27 cellular contexts compared by ENCODE assay signal in the genomic region with DNA sequence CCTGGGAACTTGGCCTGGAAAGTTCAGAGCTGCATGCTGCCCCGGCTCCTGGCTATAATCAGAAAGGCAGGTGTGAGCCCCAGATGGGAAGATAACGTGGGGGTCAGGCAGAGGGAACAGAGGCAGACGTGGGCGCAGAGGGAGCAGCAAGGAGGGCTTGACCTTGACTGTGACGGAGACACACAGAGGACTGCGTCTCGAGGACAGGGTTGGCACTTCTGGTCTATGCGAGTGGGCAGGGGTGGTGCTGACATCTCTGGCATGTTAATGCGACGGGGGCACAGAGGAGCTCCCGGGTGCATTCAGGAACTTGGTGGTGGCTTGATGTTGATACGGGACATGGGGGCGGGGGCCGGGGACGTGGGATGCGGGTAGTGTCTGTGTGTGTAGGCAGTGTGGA.
DNase-seq lines count a peak whose midpoint lies in the region; ATAC-seq and TF ChIP-seq lines count a peak whose summit lies in the region.
"Had no signal": no experiment of that assay in that cellular context is flagged by ENCODE, and none has a peak within 500 bp of the region (broad histone marks: within the 10 kb centered on the region; RNA-seq: fewer than 3 reads in every experiment).

No MANE protein-coding gene starts in this region.

- peaks cover 5% of the 10 kb centered on the region for H3K36me3 Mint-ChIP-seq in endodermal cell (ENCODE audit: low read depth)

- H3K4me1 Mint-ChIP-seq in endodermal cell: peaks cover 7% of the 10 kb centered on the region
- H3K4me1 Mint-ChIP-seq: GM23338 had no signal

- H3K9me3 ChIP-seq in esophagus muscularis mucosa: no peaks in the 10 kb centered on the region
- no peaks in the 10 kb centered on the region for H3K9me3 ChIP-seq in lung (ENCODE audit: control insufficient read depth in 2 of 2, insufficient read depth in 1 of 2, low read length in 1 of 2)
- H3K9me3 ChIP-seq in endodermal cell (ENCODE audit: control insufficient read depth, low read length): no peaks in the 10 kb centered on the region
- H3K9me3 ChIP-seq: A549; BLaER1 treated with 17β-estradiol and CSF1 and Interleukin-3, amounts not matched to agents 10 nM and 100 nM; HAP-1; SJCRH30 had no signal

- no peak for ATAC-seq in Right ventricle myocardium inferior
- no peak for ATAC-seq in left cardiac atrium
- ATAC-seq in lung (ENCODE audit: insufficient read depth, low FRiP score): no peak
- ATAC-seq: K562, PC-3 had no signal

- H3K27me3 Mint-ChIP-seq in endodermal cell (ENCODE audit: insufficient read depth): peaks cover 5% of the 10 kb centered on the region
- H3K27me3 Mint-ChIP-seq: CD4-positive, alpha-beta T cell had no signal

- TF ChIP-seq POLR2A in esophagus muscularis mucosa (IDR thresholded peaks at IDR 0.05; ENCODE audit: low read depth): no peak

- H3K4me3 Mint-ChIP-seq in endodermal cell: no peak overlapping the region
- H3K4me3 Mint-ChIP-seq: CD4-positive, alpha-beta T cell; GM23338; HFFc6 had no signal

- H3K9me3 Mint-ChIP-seq in endodermal cell: no peaks in the 10 kb centered on the region
- H3K9me3 Mint-ChIP-seq: CD4-positive, alpha-beta T cell; GM23338; HFFc6 had no signal

- WGBS in esophagus muscularis mucosa: 90% methylated on average over 16 of the region's 16 CpGs
- WGBS in lung, 2 donors: 91 to 92% methylated on average over 16 of the region's 16 CpGs
- 94 to 100% methylated on average over 2 to 15 of the region's 16 CpGs for WGBS in endodermal cell (ENCODE audit: insufficient coverage in 1 of 2, insufficient read length in 1 of 2), 2 experiments

- peaks cover 3 to 9% (median 9%) of the 10 kb centered on the region in 4 donors for H3K4me1 ChIP-seq in esophagus muscularis mucosa
- no peaks in the 10 kb centered on the region for H3K4me1 ChIP-seq in lung (ENCODE audit: control insufficient read depth in 2 of 2, insufficient read depth in 2 of 2, low read length in 2 of 2)
- no peaks in the 10 kb centered on the region for H3K4me1 ChIP-seq in endodermal cell (ENCODE audit: control insufficient read depth, insufficient read depth, low read length)
- H3K4me1 ChIP-seq: HAP-1, SJCRH30 had no signal

- no peak for TF ChIP-seq CTCF in esophagus muscularis mucosa (IDR thresholded peaks at IDR 0.05)
- TF ChIP-seq CTCF in lung (IDR thresholded peaks at IDR 0.05; ENCODE audit: control extremely low read depth, extremely low read depth): no peak
- TF ChIP-seq CTCF in endodermal cell (conservative IDR thresholded peaks at IDR 0.05): no peak

- H3K36me3 ChIP-seq in esophagus muscularis mucosa: no peaks in the 10 kb centered on the region
- no peaks in the 10 kb centered on the region for H3K36me3 ChIP-seq in lung (ENCODE audit: control insufficient read depth in 2 of 2, insufficient read depth in 2 of 2, low read length in 2 of 2)
- no peaks in the 10 kb centered on the region for H3K36me3 ChIP-seq in endodermal cell (ENCODE audit: control insufficient read depth, insufficient read depth, low read length)
- H3K36me3 ChIP-seq: BLaER1 treated with 17β-estradiol and CSF1 and Interleukin-3, amounts not matched to agents 10 nM and 100 nM; HAP-1; SJCRH30 had no signal

- H3K27me3 ChIP-seq in esophagus muscularis mucosa (no peaks in the 10 kb centered on the region), lung (ENCODE audit: control insufficient read depth, insufficient read depth) (no peaks in the 10 kb centered on the region), endodermal cell (ENCODE audit: control insufficient read depth, insufficient read depth, low read length, poor library complexity, severe bottlenecking) (no peaks in the 10 kb centered on the region)
- H3K27me3 ChIP-seq: BLaER1 treated with 17β-estradiol and CSF1 and Interleukin-3, amounts not matched to agents 10 nM and 100 nM had no signal

- H3K9ac ChIP-seq in endodermal cell (ENCODE audit: extremely low read depth, low read length, poor library complexity, severe bottlenecking): no peak overlapping the region
- H3K9ac ChIP-seq: BLaER1 treated with 17β-estradiol and CSF1 and Interleukin-3, amounts not matched to agents 10 nM and 100 nM had no signal

- intact Hi-C loops in Right ventricle myocardium inferior (cut with DNase I): no loop called here
- intact Hi-C loops in left cardiac atrium (cut with DNase I): no loop called here
- intact Hi-C loops in esophagus muscularis mucosa (cut with DNase I): no loop called here

- H3K4me3 ChIP-seq in esophagus muscularis mucosa (no peak overlapping the region), lung (no peak overlapping the region), endodermal cell (ENCODE audit: low read length) (no peak overlapping the region)
- H3K4me3 ChIP-seq: A549; BLaER1 treated with 17β-estradiol and CSF1 and Interleukin-3, amounts not matched to agents 10 nM and 100 nM; GM23338; HAP-1; K562; SJCRH30 had no signal

- TF ChIP-seq EP300 in esophagus muscularis mucosa (IDR thresholded peaks at IDR 0.05): no peak

- H3K27ac ChIP-seq in esophagus muscularis mucosa (replicated peaks in 1 of 4) (no peak overlapping the region), lung (ENCODE audit: low read depth in 1 of 2, low read length in 1 of 2) (no peak overlapping the region), endodermal cell (ENCODE audit: low read depth, low read length) (no peak overlapping the region)
- H3K27ac ChIP-seq: A549; BLaER1 treated with 17β-estradiol and CSF1 and Interleukin-3, amounts not matched to agents 10 nM and 100 nM; SJCRH30 had no signal

- no peak overlapping the region for H3K27ac Mint-ChIP-seq in endodermal cell
- H3K27ac Mint-ChIP-seq: CD4-positive, alpha-beta T cell; GM23338; HFFc6 had no signal

- peak; percentile 43 for DNase-seq in Right ventricle myocardium inferior (ENCODE audit: missing footprints)
- DNase-seq in left cardiac atrium: no peak
- DNase-seq in esophagus muscularis mucosa (ENCODE audit: extremely low spot score): peak; percentile 86
- peak; percentile 24 for DNase-seq in lung (ENCODE audit: low spot score)
- DNase-seq in ureter (ENCODE audit: low spot score): peak; percentile 29
- no peak for DNase-seq in stimulated activated CD4-positive, alpha-beta T cell treated with anti-CD3 and anti-CD28 coated beads, Interleukin-4, amount 100 ng/mL, for 4 hours
- DNase-seq in NCI-H2029 treated with DMSO at 0.1 percent for 48 hours (lab: John Stamatoyannopoulos, UW): no peak
- DNase-seq in endodermal cell: no peak
- DNase-seq: AML-193; CD4-positive, alpha-beta T cell; DMS53; HFFc6; Kasumi-1; NCI-H1092 treated with DMSO at 0.1 percent for 48 hours; NCI-H1436; NCI-H187; NCI-H2171 treated with DMSO at 0.1 percent for 48 hours; NCI-H345; NCI-H510A treated with DMSO at 0.1 percent for 48 hours; NCI-H748 treated with DMSO at 0.1 percent for 48 hours; PC-3; SJCRH30 had no signal

Comparison
In these comparisons a context has a peak if more than half of its experiments do, and no peak if none do; other contexts are left out.
1. DNase-seq: peak in Right ventricle myocardium inferior (single experiment), esophagus muscularis mucosa (single experiment), lung (single experiment) and ureter (single experiment); none in left cardiac atrium (single experiment), stimulated activated CD4-positive, alpha-beta T cell treated with anti-CD3 and anti-CD28 coated beads, Interleukin-4, amount 100 ng/mL, for 4 hours (0 of 2), NCI-H2029 treated with DMSO at 0.1 percent for 48 hours (single experiment) and endodermal cell (single experiment).